22 cellular contexts compared by ENCODE assay signal in the genomic region with DNA sequence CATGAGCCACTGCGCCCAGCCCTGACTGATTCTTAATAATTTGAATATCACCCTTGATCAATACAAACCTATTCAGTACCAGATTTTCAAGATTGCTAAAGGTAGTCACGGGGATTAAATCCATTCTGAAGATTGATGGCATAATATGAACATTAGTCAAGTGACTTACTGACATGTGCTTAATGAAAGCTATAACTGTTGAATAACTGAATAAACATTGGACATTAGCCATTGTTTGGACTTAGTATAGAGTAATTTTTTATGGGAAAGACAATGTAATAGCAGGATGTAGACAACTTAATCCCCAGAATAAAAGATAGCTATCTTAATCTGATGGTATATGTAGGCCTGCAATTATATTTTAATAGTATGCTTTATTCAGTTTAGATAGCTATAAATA. TPM values are rescaled to one million over a fixed set of nuclear protein-coding genes. Genes with fewer than 3 reads are reported as not detected.
DNase-seq lines count a peak whose midpoint lies in the region; ATAC-seq and TF ChIP-seq lines count a peak whose summit lies in the region.
"Had no signal": no experiment of that assay in that cellular context is flagged by ENCODE, and none has a peak within 500 bp of the region (broad histone marks: within the 10 kb centered on the region; RNA-seq: fewer than 3 reads in every experiment).

No MANE protein-coding gene starts in this region.

- CTCF ChIA-PET in HEK293T (lab: Yijun Ruan, JAX), result interaction anchor here (0.5 kb wide), 1 partner anchor 34 kb away, joined by 4 read pairs; no protein-coding TSS in a partner anchor

- intact Hi-C loops in natural killer cell (cut with micrococcal nuclease), result no loop called here

- no peaks in the 10 kb centered on the region for H3K9me3 Mint-ChIP-seq in natural killer cell
- H3K9me3 Mint-ChIP-seq: HFFc6 had no signal

- H3K4me3 Mint-ChIP-seq in natural killer cell, result no peak overlapping the region
- H3K4me3 Mint-ChIP-seq: CD4-positive, alpha-beta memory T cell; GM23338; H9; HFFc6 had no signal

- no peaks in the 10 kb centered on the region for H3K4me1 Mint-ChIP-seq in natural killer cell
- H3K4me1 Mint-ChIP-seq: CD4-positive, alpha-beta memory T cell had no signal

- peak; percentile 3 for DNase-seq in NCI-H146 (lab: John Stamatoyannopoulos, UW)
- no peak for DNase-seq in NCI-H146 treated with DMSO at 0.1 percent for 48 hours (lab: John Stamatoyannopoulos, UW; ENCODE audit: unreplicated experiment)
- DNase-seq in HEK293T (ENCODE audit: extremely low spot score), result no peak
- DNase-seq in NCI-H69 (lab: John Stamatoyannopoulos, UW), result peak; percentile 70
- no peak for DNase-seq in natural killer cell
- DNase-seq in NCI-H1105 (lab: John Stamatoyannopoulos, UW), result no peak
- DNase-seq: 8988T; ACHN; AML-193; BE2C; Calu3; CD4-positive, alpha-beta memory T cell; COR-L47; DMS53; DMS79 treated with DMSO at 0.1 percent for 48 hours; GF-D8; H9; HFFc6 had no signal

- no peaks in the 10 kb centered on the region for H3K36me3 Mint-ChIP-seq in natural killer cell
- H3K36me3 Mint-ChIP-seq: CD4-positive, alpha-beta memory T cell had no signal

- POLR2A ChIA-PET in HEK293T (lab: Yijun Ruan, JAX), result no interaction called here

- ATAC-seq in natural killer cell, result no peak
- ATAC-seq in HG03280 (IDR thresholded peaks at IDR 0.05; ENCODE audit: unreplicated experiment), result no peak
- ATAC-seq: A549, GM23338, HCT116 had no signal

- peaks cover 8 to 9% of the 10 kb centered on the region in 2 donors for H3K27me3 Mint-ChIP-seq in natural killer cell (ENCODE audit: low read depth in 2 of 2)

- no peak overlapping the region for H3K27ac Mint-ChIP-seq in natural killer cell
- H3K27ac Mint-ChIP-seq: CD4-positive, alpha-beta memory T cell; GM23338; H9; HFFc6 had no signal

- TF ChIP-seq CTCF in natural killer cell (IDR thresholded peaks at IDR 0.05), result no peak

TF ChIP-seq in HEK293T, 16 proteins besides CTCF, POLR2A, EP300 and RAD21:
- TF ChIP-seq LEF1 (IDR thresholded peaks at IDR 0.05; ENCODE audit: borderline replicate concordance), result no peak
- TF ChIP-seq, protein P1, sequence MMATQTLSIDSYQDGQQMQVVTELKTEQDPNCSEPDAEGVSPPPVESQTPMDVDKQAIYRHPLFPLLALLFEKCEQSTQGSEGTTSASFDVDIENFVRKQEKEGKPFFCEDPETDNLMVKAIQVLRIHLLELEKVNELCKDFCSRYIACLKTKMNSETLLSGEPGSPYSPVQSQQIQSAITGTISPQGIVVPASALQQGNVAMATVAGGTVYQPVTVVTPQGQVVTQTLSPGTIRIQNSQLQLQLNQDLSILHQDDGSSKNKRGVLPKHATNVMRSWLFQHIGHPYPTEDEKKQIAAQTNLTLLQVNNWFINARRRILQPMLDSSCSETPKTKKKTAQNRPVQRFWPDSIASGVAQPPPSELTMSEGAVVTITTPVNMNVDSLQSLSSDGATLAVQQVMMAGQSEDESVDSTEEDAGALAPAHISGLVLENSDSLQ (IDR thresholded peaks at IDR 0.05), result peak; percentile 52; the same call in 1 of the 2 replicates

RNA-seq across cellular contexts. Expression of a gene that starts 35.0 kb away (rescaled TPM):
- total RNA-seq in natural killer cell, result 10 to 100 TPM; 54.7 to 74.2 (median 70.4) TPM

Comparison
In these comparisons a context has a peak if more than half of its experiments do, and no peak if none do; other contexts are left out.
1. DNase-seq: peak in NCI-H146 (single experiment) and NCI-H69 (single experiment); none in NCI-H146 treated with DMSO at 0.1 percent for 48 hours (single experiment), HEK293T (single experiment), natural killer cell (single experiment) and NCI-H1105 (single experiment).